In genomic region chr19:13053238-13053637, GRCh38 we compare ENCODE assay signal across 11 cellular contexts. TPM values are rescaled to one million over a fixed set of nuclear protein-coding genes. Genes with fewer than 3 reads are reported as not detected.
A peak's percentile ranks its signal among the peaks of the same experiment; 100 is the strongest.
DNase-seq lines count a peak whose midpoint lies in the region; ATAC-seq and TF ChIP-seq lines count a peak whose summit lies in the region.
"Had no signal": no experiment of that assay in that cellular context is flagged by ENCODE, and none has a peak within 500 bp of the region (broad histone marks: within the 10 kb centered on the region; RNA-seq: fewer than 3 reads in every experiment).

No MANE protein-coding gene starts in this region.

- no peaks in the 10 kb centered on the region for H3K27me3 ChIP-seq in PC-3 (ENCODE audit: low read length)
- no peaks in the 10 kb centered on the region for H3K27me3 ChIP-seq in muscle layer of duodenum (ENCODE audit: low read depth, low read length)
- H3K27me3 ChIP-seq in transverse colon: no peaks in the 10 kb centered on the region

- TF ChIP-seq CTCF in PC-3 (conservative IDR thresholded peaks at IDR 0.05; ENCODE audit: low read depth, low read length) (no peak), transverse colon (IDR thresholded peaks at IDR 0.05) (no peak), GM20000 (IDR thresholded peaks at IDR 0.05; ENCODE audit: extremely low read depth, missing control alignments) (no peak), GM10266 (IDR thresholded peaks at IDR 0.05; ENCODE audit: control insufficient read depth, insufficient read depth, low read depth, missing control alignments) (no peak)

- no peaks in the 10 kb centered on the region for H3K9me2 ChIP-seq in PC-3 (replicated peaks; ENCODE audit: low read length)

- intact Hi-C loops in PC-3 (cut with micrococcal nuclease) (loop anchor here (1.0 kb wide), 1 partner anchor 9 kb away; no protein-coding TSS in a partner anchor), transverse colon (cut with DNase I; ENCODE audit: low total_unique reads) (no loop called here)
- intact Hi-C loops in activated T-helper 1 cell treated with anti-CD3 and anti-CD28 coated beads, Interleukin-12 subunit alpha, Interleukin-12 subunit beta, Interleukin-2, Interleukin-4 antibody, amounts not matched to agents 30 ng/mL and 10 ng/mL and 1 ng/mL, durations not matched to agents 14 hours and 24 hours and 36 hours (cut with micrococcal nuclease): no loop called here

- H3K27me3 Mint-ChIP-seq in activated T-helper 1 cell treated with anti-CD3 and anti-CD28 coated beads, Interleukin-12 subunit alpha, Interleukin-12 subunit beta, Interleukin-2, Interleukin-4 antibody, amounts not matched to agents 30 ng/mL and 10 ng/mL and 1 ng/mL, durations not matched to agents 14 hours and 24 hours and 36 hours (ENCODE audit: insufficient read depth): peaks cover 24% of the 10 kb centered on the region

- TSS peak; percentile 21 for BruUV-seq in PC-3 (replicated peaks; lab: Mats Ljungman, UMichigan)

- peaks cover 79% of the 10 kb centered on the region for H3K4me1 ChIP-seq in PC-3 (ENCODE audit: insufficient read depth, low read length)
- peaks cover 59 to 79% of the 10 kb centered on the region in 2 donors for H3K4me1 ChIP-seq in muscle layer of duodenum (ENCODE audit: control insufficient read depth in 1 of 2, insufficient read depth in 2 of 2, low read length in 2 of 2)
- H3K4me1 ChIP-seq in transverse colon: peaks cover 74 to 83% (median 81%) of the 10 kb centered on the region in 4 donors

- H2AFZ ChIP-seq in PC-3 (ENCODE audit: low read length): no peak overlapping the region

- no peak overlapping the region for H3K27ac Mint-ChIP-seq in activated T-helper 1 cell treated with anti-CD3 and anti-CD28 coated beads, Interleukin-12 subunit alpha, Interleukin-12 subunit beta, Interleukin-2, Interleukin-4 antibody, amounts not matched to agents 30 ng/mL and 10 ng/mL and 1 ng/mL, durations not matched to agents 14 hours and 24 hours and 36 hours
- H3K27ac Mint-ChIP-seq: natural killer cell treated with Interleukin-12 subunit alpha and Interleukin-12 subunit beta and Interleukin-15 and Interleukin-18, amount 100 ng/mL, for 72 hours had no signal

- H3K4me3 ChIP-seq in PC-3 (ENCODE audit: low read length): no peak overlapping the region
- H3K4me3 ChIP-seq in muscle layer of duodenum (ENCODE audit: low read depth in 1 of 2, low read length in 2 of 2): peak overlapping the region in 1 of 2 donors; percentile 42
- no peak overlapping the region for H3K4me3 ChIP-seq in transverse colon

- WGBS in transverse colon (ENCODE audit: low coverage in 1 of 2), 2 donors: 66% methylated on average over 3 of the region's 3 CpGs; no CpG with 5 or more reads in 1 of the 2 donors

- ATAC-seq in PC-3 (no peak), HG03521 (IDR thresholded peaks at IDR 0.05; ENCODE audit: unreplicated experiment) (no peak)
- ATAC-seq: natural killer cell treated with Interleukin-12 subunit alpha and Interleukin-12 subunit beta and Interleukin-15 and Interleukin-18, amount 100 ng/mL, for 72 hours had no signal

- no peaks in the 10 kb centered on the region for H3K36me3 Mint-ChIP-seq in activated T-helper 1 cell treated with anti-CD3 and anti-CD28 coated beads, Interleukin-12 subunit alpha, Interleukin-12 subunit beta, Interleukin-2, Interleukin-4 antibody, amounts not matched to agents 30 ng/mL and 10 ng/mL and 1 ng/mL, durations not matched to agents 14 hours and 24 hours and 36 hours (ENCODE audit: low read depth)
- H3K36me3 Mint-ChIP-seq: natural killer cell treated with Interleukin-12 subunit alpha and Interleukin-12 subunit beta and Interleukin-15 and Interleukin-18, amount 100 ng/mL, for 72 hours had no signal

- H3K79me2 ChIP-seq in PC-3 (ENCODE audit: low read length): peaks cover 68% of the 10 kb centered on the region

- H3K27ac ChIP-seq in PC-3 (ENCODE audit: low read length) (peak overlapping the region; percentile 99), epithelial cell of prostate (peak overlapping the region; percentile 88), muscle layer of duodenum (ENCODE audit: low read length) (peak overlapping the region; percentile 94), transverse colon (peak overlapping the region; percentile 86 to 94 (median 92))

- no peaks in the 10 kb centered on the region for H3K9me3 Mint-ChIP-seq in activated T-helper 1 cell treated with anti-CD3 and anti-CD28 coated beads, Interleukin-12 subunit alpha, Interleukin-12 subunit beta, Interleukin-2, Interleukin-4 antibody, amounts not matched to agents 30 ng/mL and 10 ng/mL and 1 ng/mL, durations not matched to agents 14 hours and 24 hours and 36 hours
- H3K9me3 Mint-ChIP-seq: natural killer cell treated with Interleukin-12 subunit alpha and Interleukin-12 subunit beta and Interleukin-15 and Interleukin-18, amount 100 ng/mL, for 72 hours had no signal

- in situ Hi-C loops in transverse colon (cut with MboI; ENCODE audit: low pct_ligation_motif_present in 1 of 4, low pct_unique_long_range_greater_than_20kb in 1 of 4, low sequenced_read_pairs in 3 of 4): no loop called here

- no peak for TF ChIP-seq POLR2A in transverse colon (IDR thresholded peaks at IDR 0.05)

- H3K9me3 ChIP-seq in PC-3 (ENCODE audit: low read length): no peaks in the 10 kb centered on the region
- no peaks in the 10 kb centered on the region for H3K9me3 ChIP-seq in muscle layer of duodenum (ENCODE audit: control insufficient read depth in 1 of 2, low read length in 2 of 2)
- H3K9me3 ChIP-seq in transverse colon: no peaks in the 10 kb centered on the region

- CTCF ChIA-PET in PC-3 (lab: Charles Lee): interaction anchor here (1.0 to 2.6 kb wide), 2 partner anchors 19 to 76 kb away, joined by 9 to 13 read pairs; no protein-coding TSS in a partner anchor

- H3K4me2 ChIP-seq in PC-3 (ENCODE audit: low read length): peak overlapping the region; percentile 59

- H3F3A ChIP-seq in PC-3 (ENCODE audit: low read length, unreplicated experiment): no peaks in the 10 kb centered on the region

- TF ChIP-seq EP300 in transverse colon (IDR thresholded peaks at IDR 0.05; ENCODE audit: low read depth): no peak

- no peak for DNase-seq in PC-3
- DNase-seq in epithelial cell of prostate (ENCODE audit: low read depth, low spot score): no peak
- no peak for DNase-seq in transverse colon
- no peak for DNase-seq in activated T-helper 1 cell treated with anti-CD3 and anti-CD28 coated beads, Interleukin-12 subunit alpha, Interleukin-12 subunit beta, Interleukin-2, Interleukin-4 antibody, amounts not matched to agents 30 ng/mL and 10 ng/mL and 1 ng/mL, durations not matched to agents 14 hours and 24 hours and 36 hours (ENCODE audit: low spot score)
- DNase-seq in GM20000 (ENCODE audit: low spot score): no peak
- DNase-seq in GM10266 (ENCODE audit: extremely low spot score): no peak
- DNase-seq: NCI-H748 treated with DMSO at 0.1 percent for 48 hours had no signal

- no peaks in the 10 kb centered on the region for H3K36me3 ChIP-seq in PC-3 (ENCODE audit: low read depth, low read length)
- peaks cover 0 to 10% of the 10 kb centered on the region in 2 donors for H3K36me3 ChIP-seq in muscle layer of duodenum (ENCODE audit: control insufficient read depth in 1 of 2, insufficient read depth in 2 of 2, low read length in 2 of 2)
- H3K36me3 ChIP-seq in transverse colon: no peaks in the 10 kb centered on the region

- H3K4me3 Mint-ChIP-seq in activated T-helper 1 cell treated with anti-CD3 and anti-CD28 coated beads, Interleukin-12 subunit alpha, Interleukin-12 subunit beta, Interleukin-2, Interleukin-4 antibody, amounts not matched to agents 30 ng/mL and 10 ng/mL and 1 ng/mL, durations not matched to agents 14 hours and 24 hours and 36 hours: no peak overlapping the region
- H3K4me3 Mint-ChIP-seq: natural killer cell treated with Interleukin-12 subunit alpha and Interleukin-12 subunit beta and Interleukin-15 and Interleukin-18, amount 100 ng/mL, for 72 hours had no signal

- H4K20me1 ChIP-seq in PC-3 (ENCODE audit: low read length): no peaks in the 10 kb centered on the region

- H3K9ac ChIP-seq in PC-3 (ENCODE audit: low read length): peak overlapping the region; percentile 77

- POLR2A ChIA-PET in PC-3 (lab: Charles Lee; ENCODE audit: unreplicated experiment): interaction anchor here (0.6 to 1.3 kb wide), 2 partner anchors 21 to 38 kb away, joined by 3 to 13 read pairs; no protein-coding TSS in a partner anchor

- no peaks in the 10 kb centered on the region for H3K4me1 Mint-ChIP-seq in activated T-helper 1 cell treated with anti-CD3 and anti-CD28 coated beads, Interleukin-12 subunit alpha, Interleukin-12 subunit beta, Interleukin-2, Interleukin-4 antibody, amounts not matched to agents 30 ng/mL and 10 ng/mL and 1 ng/mL, durations not matched to agents 14 hours and 24 hours and 36 hours (ENCODE audit: low read depth)

RNA-seq across cellular contexts. Expression of gene LYL1, which starts 49.4 kb away (rescaled TPM):
- 3.3 and 12.0 TPM in 2 replicates for total RNA-seq in PC-3 (2014; rRNA removed)
- total RNA-seq in transverse colon: 10 to 100 TPM in 3 of 4 donors, 1 to 10 TPM in 1; 4.5 to 33.4 (median 16.7) TPM
- 2.4 and 2.5 TPM in 2 replicates for total RNA-seq in activated T-helper 1 cell treated with anti-CD3 and anti-CD28 coated beads, Interleukin-12 subunit alpha, Interleukin-12 subunit beta, Interleukin-2, Interleukin-4 antibody, amounts not matched to agents 30 ng/mL and 10 ng/mL and 1 ng/mL, durations not matched to agents 14 hours and 24 hours and 36 hours
- total RNA-seq: H4 had no signal

RNA-seq across cellular contexts. Expression of gene NFIX, which starts 58.0 kb away (rescaled TPM):
- total RNA-seq in PC-3 (2014; rRNA removed): 43.3 and 75.8 TPM in 2 replicates
- total RNA-seq in transverse colon: 10 to 100 TPM; 25.4 to 53.1 (median 29.3) TPM
- total RNA-seq in activated T-helper 1 cell treated with anti-CD3 and anti-CD28 coated beads, Interleukin-12 subunit alpha, Interleukin-12 subunit beta, Interleukin-2, Interleukin-4 antibody, amounts not matched to agents 30 ng/mL and 10 ng/mL and 1 ng/mL, durations not matched to agents 14 hours and 24 hours and 36 hours: 4.5 and 8.0 TPM in 2 replicates
